ENCODE assay signal across 31 cellular contexts in genomic region chr1:66152034-66152433, GRCh38.
"Had no signal": no experiment of that assay in that cellular context is flagged by ENCODE, and none has a peak within 500 bp of the region (broad histone marks: within the 10 kb centered on the region; RNA-seq: fewer than 3 reads in every experiment).

No MANE protein-coding gene starts in this region.

- H3K9ac ChIP-seq: SK-N-SH had no signal

- FAIRE-seq: K562, TTC549 had no signal

- H3K4me3 ChIP-seq: K562, Peyer's patch, SJSA1 had no signal

- H3K4me1 Mint-ChIP-seq: activated CD4-positive, alpha-beta T cell treated with anti-CD3 and anti-CD28 coated beads, Interleukin-2, amount 10 ng/mL, durations not matched to agents 24 days and 14 days; activated naive CD4-positive, alpha-beta T cell treated with anti-CD3 and anti-CD28 coated beads, Interleukin-2, amount 10 ng/mL, durations not matched to agents 7 days and 5 days; activated naive CD8-positive, alpha-beta T cell treated with anti-CD3 and anti-CD28 coated beads, Interleukin-2, amount 50 U/mL, for 24 hours had no signal

- H3K27ac Mint-ChIP-seq: activated CD4-positive, alpha-beta T cell treated with anti-CD3 and anti-CD28 coated beads, Interleukin-2, amount 10 ng/mL, durations not matched to agents 24 days and 14 days; activated CD8-positive, alpha-beta T cell treated with anti-CD3 and anti-CD28 coated beads for 36 hours; activated naive CD4-positive, alpha-beta T cell treated with anti-CD3 and anti-CD28 coated beads, Interleukin-2, amount 10 ng/mL, durations not matched to agents 7 days and 5 days; activated naive CD8-positive, alpha-beta T cell; activated naive CD8-positive, alpha-beta T cell treated with anti-CD3 and anti-CD28 coated beads, Interleukin-2, amount 50 U/mL, for 24 hours; T-helper 1 cell treated with Interleukin-12 subunit alpha and Interleukin-12 subunit beta and Interleukin-4 antibody, amounts not matched to agents 30 μg/mL and 1 μg/mL, for 36 hours; T-helper 2 cell treated with Interferon-gamma antibody and Interleukin-4, amounts not matched to agents 5 μg/mL and 100 μg/mL, for 36 hours had no signal

- H3K4me3 Mint-ChIP-seq: activated CD4-positive, alpha-beta T cell treated with anti-CD3 and anti-CD28 coated beads, Interleukin-2, amount 10 ng/mL, durations not matched to agents 24 days and 14 days; activated CD8-positive, alpha-beta T cell treated with anti-CD3 and anti-CD28 coated beads for 36 hours; activated naive CD4-positive, alpha-beta T cell treated with anti-CD3 and anti-CD28 coated beads, Interleukin-2, amount 10 ng/mL, durations not matched to agents 7 days and 5 days; activated naive CD8-positive, alpha-beta T cell; activated naive CD8-positive, alpha-beta T cell treated with anti-CD3 and anti-CD28 coated beads, Interleukin-2, amount 50 U/mL, for 24 hours; activated T-cell treated with anti-CD3 and anti-CD28 coated beads, Interleukin-2, amount 50 U/mL, for 4 hours; T-helper 1 cell treated with Interleukin-12 subunit alpha and Interleukin-12 subunit beta and Interleukin-4 antibody, amounts not matched to agents 30 μg/mL and 1 μg/mL, for 36 hours; T-helper 2 cell treated with Interferon-gamma antibody and Interleukin-4, amounts not matched to agents 5 μg/mL and 100 μg/mL, for 36 hours had no signal

- H3K9me2 ChIP-seq: SK-N-SH had no signal

- H3K4me2 ChIP-seq: SK-N-SH had no signal

- H3K36me3 Mint-ChIP-seq: activated naive CD4-positive, alpha-beta T cell treated with anti-CD3 and anti-CD28 coated beads, Interleukin-2, amount 10 ng/mL, durations not matched to agents 7 days and 5 days; activated naive CD8-positive, alpha-beta T cell had no signal

- H3K9me3 ChIP-seq: Peyer's patch, SJSA1, SK-N-SH had no signal

- DNase-seq: activated CD4-positive, alpha-beta T cell treated with anti-CD3 and anti-CD28 coated beads, Interleukin-2, amount 10 ng/mL, durations not matched to agents 24 days and 14 days; activated CD4-positive, alpha-beta T cell treated with anti-CD3 and anti-CD28 coated beads, Interleukin-2, amount 50 U/mL, for 4 hours; activated CD8-positive, alpha-beta T cell treated with anti-CD3 and anti-CD28 coated beads for 36 hours; activated effector memory CD4-positive, alpha-beta T cell treated with Interleukin-2 at 50 U/mL for 16 hours; activated naive CD4-positive, alpha-beta T cell treated with anti-CD3 and anti-CD28 coated beads, Interleukin-2, amount 10 ng/mL, durations not matched to agents 7 days and 5 days; activated naive CD8-positive, alpha-beta T cell treated with anti-CD3 and anti-CD28 coated beads, Interleukin-2, amount 50 U/mL, for 24 hours; activated T-cell treated with anti-CD3 and anti-CD28 coated beads, Interleukin-2, amount 50 U/mL, for 4 hours; aorta; brain microvascular endothelial cell; NCI-H1092 treated with DMSO at 0.1 percent for 48 hours; NCI-H1417; NCI-H146; NCI-H187; NCI-H2029 treated with DMSO at 0.1 percent for 48 hours; NCI-H2107; NCI-H2171; NCI-H510A; NCI-H526; NCI-H748 treated with DMSO at 0.1 percent for 48 hours; NK-92 treated with Interleukin-12 subunit alpha and Interleukin-12 subunit beta, amount 100 ng/mL, for 24 hours; PC-3; Peyer's patch; RPMI8226; SHP77 treated with DMSO at 0.1 percent for 48 hours; SK-N-SH had no signal

- H3K27ac ChIP-seq: brain microvascular endothelial cell, Peyer's patch, SJSA1 had no signal

- H3K9me3 Mint-ChIP-seq: activated CD4-positive, alpha-beta T cell treated with anti-CD3 and anti-CD28 coated beads, Interleukin-2, amount 10 ng/mL, durations not matched to agents 24 days and 14 days; activated CD8-positive, alpha-beta T cell treated with anti-CD3 and anti-CD28 coated beads for 36 hours; activated naive CD4-positive, alpha-beta T cell treated with anti-CD3 and anti-CD28 coated beads, Interleukin-2, amount 10 ng/mL, durations not matched to agents 7 days and 5 days; activated naive CD8-positive, alpha-beta T cell treated with anti-CD3 and anti-CD28 coated beads, Interleukin-2, amount 50 U/mL, for 24 hours; activated T-cell treated with anti-CD3 and anti-CD28 coated beads, Interleukin-2, amount 50 U/mL, for 4 hours; T-helper 1 cell treated with Interleukin-12 subunit alpha and Interleukin-12 subunit beta and Interleukin-4 antibody, amounts not matched to agents 30 μg/mL and 1 μg/mL, for 36 hours; T-helper 2 cell treated with Interferon-gamma antibody and Interleukin-4, amounts not matched to agents 5 μg/mL and 100 μg/mL, for 36 hours had no signal

- H3K36me3 ChIP-seq: brain microvascular endothelial cell, Peyer's patch, SJSA1 had no signal

- ATAC-seq: activated CD8-positive, alpha-beta T cell treated with anti-CD3 and anti-CD28 coated beads for 36 hours; activated naive CD8-positive, alpha-beta T cell treated with anti-CD3 and anti-CD28 coated beads, Interleukin-2, amount 50 U/mL, for 24 hours; activated T-cell treated with anti-CD3 and anti-CD28 coated beads, Interleukin-2, amount 50 U/mL, for 4 hours; K562; PC-3 had no signal

- H3K27me3 ChIP-seq: brain microvascular endothelial cell, Peyer's patch, SJSA1 had no signal
